In the genomic region with DNA sequence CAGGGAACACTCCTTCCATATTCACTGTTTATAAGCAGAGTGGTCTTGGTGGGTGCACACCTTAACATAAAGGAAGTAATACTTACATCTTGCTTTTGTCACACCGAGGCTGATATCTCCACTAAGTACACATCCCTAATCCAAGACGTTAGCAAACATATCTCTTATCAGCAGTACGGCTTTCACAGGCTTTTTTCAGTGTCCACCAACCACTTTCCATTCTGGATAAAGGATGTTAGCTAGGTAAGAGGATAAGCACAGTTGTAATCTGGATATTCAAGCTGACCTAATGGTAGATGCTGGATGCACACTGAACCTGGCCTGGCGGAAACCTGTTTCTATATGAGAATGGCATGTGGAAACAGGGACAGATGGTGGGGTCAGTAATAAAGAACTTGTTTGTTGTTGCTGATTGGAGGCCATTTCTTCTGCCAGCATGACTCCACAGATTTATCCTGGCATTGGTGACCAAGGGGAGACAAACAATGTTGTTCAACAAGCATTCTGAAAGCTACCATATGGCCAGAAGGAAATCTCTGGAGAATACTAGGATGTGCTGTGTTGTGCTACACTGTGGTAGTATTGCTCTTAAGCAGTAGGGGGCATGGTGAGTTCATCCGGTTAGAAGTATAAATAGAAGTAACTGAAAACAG, we compare ENCODE assay signal across 9 cellular contexts.
DNase-seq lines count a peak whose midpoint lies in the region; ATAC-seq, FAIRE-seq and TF ChIP-seq lines count a peak whose summit lies in the region.
"Had no signal": no experiment of that assay in that cellular context is flagged by ENCODE, and none has a peak within 500 bp of the region (broad histone marks: within the 10 kb centered on the region; RNA-seq: fewer than 3 reads in every experiment).

No MANE protein-coding gene starts in this region.

- CTCF ChIA-PET in AG04449 (lab: Yijun Ruan, JAX): interaction anchor here (0.6 to 2.0 kb wide), 29 partner anchors 8 to 1330 kb away, joined by 3 to 14 read pairs (median 3); no protein-coding TSS in a partner anchor

- peak overlapping the region; percentile 73 for H3K4me3 Mint-ChIP-seq in HFFc6
- no peak overlapping the region for H3K4me3 Mint-ChIP-seq in effector memory CD8-positive, alpha-beta T cell
- peak overlapping the region; percentile 17 for H3K4me3 Mint-ChIP-seq in memory B cell

- no peaks in the 10 kb centered on the region; the same call in 1 of the 2 replicates for H3K36me3 ChIP-seq in MG63

- H3K9me3 ChIP-seq in MG63: no peaks in the 10 kb centered on the region; the same call in 1 of the 2 replicates

- POLR2A ChIA-PET in AG04449 (lab: Yijun Ruan, JAX): no interaction called here

- H3K27ac Mint-ChIP-seq in HFFc6: peak overlapping the region; percentile 58
- H3K27ac Mint-ChIP-seq in effector memory CD8-positive, alpha-beta T cell: no peak overlapping the region
- H3K27ac Mint-ChIP-seq in memory B cell: no peak overlapping the region

- H3K36me3 Mint-ChIP-seq in HFFc6 (ENCODE audit: low read depth) (no peaks in the 10 kb centered on the region; the same call in 1 of the 2 replicates), memory B cell (no peaks in the 10 kb centered on the region)
- no peaks in the 10 kb centered on the region for H3K36me3 Mint-ChIP-seq in effector memory CD8-positive, alpha-beta T cell (ENCODE audit: insufficient read depth)

- H3K4me1 Mint-ChIP-seq in HFFc6 (ENCODE audit: low read depth): peaks cover 45% of the 10 kb centered on the region
- no peaks in the 10 kb centered on the region for H3K4me1 Mint-ChIP-seq in effector memory CD8-positive, alpha-beta T cell (ENCODE audit: low read depth in 2 of 2)
- H3K4me1 Mint-ChIP-seq in memory B cell: peaks cover 3% of the 10 kb centered on the region

- no peaks in the 10 kb centered on the region for H3K9me3 Mint-ChIP-seq in HFFc6
- no peaks in the 10 kb centered on the region for H3K9me3 Mint-ChIP-seq in effector memory CD8-positive, alpha-beta T cell
- H3K9me3 Mint-ChIP-seq in memory B cell: no peaks in the 10 kb centered on the region

- H3K27me3 ChIP-seq in MG63: no peaks in the 10 kb centered on the region

- ATAC-seq in effector memory CD8-positive, alpha-beta T cell (replicated peaks): peak; percentile 63
- peak; percentile 67 for ATAC-seq in memory B cell (ENCODE audit: low read depth)
- ATAC-seq: K562 had no signal

- DNase-seq in AG04449 (ENCODE audit: low read depth, low spot score) (peak; percentile 37), HFFc6 (peak; percentile 72), MG63 (peak; percentile 34), RCC 7860 (ENCODE audit: low spot score) (peak; percentile 52), memory B cell (ENCODE audit: low spot score in 2 of 2) (no peak), COLO668 (lab: John Stamatoyannopoulos, UW; ENCODE audit: unreplicated experiment) (no peak)
- peak in 1 of 3 experiments; percentile 6 for DNase-seq in effector memory CD8-positive, alpha-beta T cell

- TF ChIP-seq CTCF in AG04449 (IDR thresholded peaks at IDR 0.05; ENCODE audit: insufficient read depth, low read length, missing control alignments) (peak; percentile 75), GM12872 (IDR thresholded peaks at IDR 0.05; ENCODE audit: insufficient read depth, low read depth, low read length) (peak; percentile 71), HFFc6 (IDR thresholded peaks at IDR 0.05) (peak; percentile 82)

- peak; percentile 70 for FAIRE-seq in RCC 7860 (lab: Jason Lieb, UNC)
- FAIRE-seq: K562 had no signal

- H3K27me3 Mint-ChIP-seq in HFFc6 (ENCODE audit: insufficient read depth) (no peaks in the 10 kb centered on the region), memory B cell (no peaks in the 10 kb centered on the region)
- H3K27me3 Mint-ChIP-seq in effector memory CD8-positive, alpha-beta T cell: no peaks in the 10 kb centered on the region

- no peak overlapping the region for H3K4me3 ChIP-seq in AG04449 (ENCODE audit: low read depth, low read length)
- no peak overlapping the region for H3K4me3 ChIP-seq in MG63
- H3K4me3 ChIP-seq: K562 had no signal

Comparison
In these comparisons a context has a peak if more than half of its experiments do, and no peak if none do; other contexts are left out.
1. DNase-seq: peak in AG04449 (single experiment), HFFc6 (single experiment), MG63 (single experiment) and RCC 7860 (single experiment); none in memory B cell (0 of 2) and COLO668 (single experiment).
2. H3K4me3 Mint-ChIP-seq: peak in HFFc6 (single experiment) and memory B cell (single experiment); none in effector memory CD8-positive, alpha-beta T cell (0 of 2).
3. Peak in every context shown above with its lines, with median percentiles within 50 percentile points of each other: CTCF ChIP-seq.